In the genomic region with DNA sequence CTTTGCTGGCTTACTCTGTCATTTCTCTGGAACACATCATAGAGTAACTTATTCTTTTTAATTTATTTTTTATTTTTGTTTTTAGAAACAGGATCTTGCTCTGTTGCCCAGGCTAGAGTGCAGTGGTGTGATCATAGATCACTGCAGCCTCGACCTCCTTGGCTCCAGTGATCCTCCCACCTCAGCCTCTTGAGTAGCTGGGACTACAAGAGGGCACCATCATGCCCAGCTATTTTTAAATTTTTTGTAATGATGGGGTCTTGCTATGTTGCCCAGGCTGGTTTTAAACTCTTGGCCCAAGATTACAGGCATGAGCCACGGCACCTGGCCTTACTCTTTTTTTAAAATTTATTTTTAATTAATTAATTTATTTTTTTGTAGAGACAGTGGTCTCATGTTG, we compare ENCODE assay signal across 9 cellular contexts. TPM values are rescaled to one million over a fixed set of nuclear protein-coding genes. Genes with fewer than 3 reads are reported as not detected.
"Had no signal": no experiment of that assay in that cellular context is flagged by ENCODE, and none has a peak within 500 bp of the region (broad histone marks: within the 10 kb centered on the region; RNA-seq: fewer than 3 reads in every experiment).

No MANE protein-coding gene starts in this region.

- FAIRE-seq: G401.6, GM12878, GM12891, GM12892, GM18507, GM19239 had no signal

- DNase-seq: GDM1, GF-D8 had no signal

- H3K4me3 ChIP-seq: GM12878 had no signal

- ATAC-seq: GM12878 had no signal

RNA-seq across cellular contexts. Expression of gene RD3L, which starts 32.2 kb away (rescaled TPM):
- total RNA-seq: G401, GM12878 had no signal
- polyA plus RNA-seq: GM12878 had no signal

RNA-seq across cellular contexts. Expression of gene TDRD9, which starts 46.3 kb away (rescaled TPM):
- total RNA-seq: G401, GM12878 had no signal
